ENCODE assay signal across 1 cellular context in the genomic region with DNA sequence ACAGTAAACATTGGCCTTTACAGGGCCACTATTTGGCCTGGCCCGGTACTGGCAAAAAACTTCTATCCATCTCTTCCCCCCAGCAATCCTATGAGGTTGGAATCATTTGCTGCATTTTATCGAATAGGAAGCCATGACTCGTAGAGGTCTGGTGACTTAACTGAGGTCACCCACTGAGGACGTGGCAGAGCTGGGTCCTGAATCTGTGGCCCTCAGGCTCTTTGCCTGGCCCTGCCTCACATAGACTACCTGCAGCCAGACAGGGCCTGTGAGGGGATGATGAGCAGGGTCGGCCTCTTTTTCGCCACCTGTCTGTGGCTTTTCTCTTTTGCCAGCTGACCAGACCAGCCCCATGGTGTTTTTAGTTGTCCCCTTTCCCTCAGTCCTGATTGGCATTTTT.
TF ChIP-seq lines count a peak whose summit lies in the region.

No MANE protein-coding gene starts in this region.

TF ChIP-seq in HepG2, 621 proteins besides CTCF, POLR2A, EP300 and RAD21:
- TF ChIP-seq ZNF138 (CRISPR knock-in tag; IDR thresholded peaks at IDR 0.05; ENCODE audit: low read depth) = no peak
- TF ChIP-seq, protein P1, sequence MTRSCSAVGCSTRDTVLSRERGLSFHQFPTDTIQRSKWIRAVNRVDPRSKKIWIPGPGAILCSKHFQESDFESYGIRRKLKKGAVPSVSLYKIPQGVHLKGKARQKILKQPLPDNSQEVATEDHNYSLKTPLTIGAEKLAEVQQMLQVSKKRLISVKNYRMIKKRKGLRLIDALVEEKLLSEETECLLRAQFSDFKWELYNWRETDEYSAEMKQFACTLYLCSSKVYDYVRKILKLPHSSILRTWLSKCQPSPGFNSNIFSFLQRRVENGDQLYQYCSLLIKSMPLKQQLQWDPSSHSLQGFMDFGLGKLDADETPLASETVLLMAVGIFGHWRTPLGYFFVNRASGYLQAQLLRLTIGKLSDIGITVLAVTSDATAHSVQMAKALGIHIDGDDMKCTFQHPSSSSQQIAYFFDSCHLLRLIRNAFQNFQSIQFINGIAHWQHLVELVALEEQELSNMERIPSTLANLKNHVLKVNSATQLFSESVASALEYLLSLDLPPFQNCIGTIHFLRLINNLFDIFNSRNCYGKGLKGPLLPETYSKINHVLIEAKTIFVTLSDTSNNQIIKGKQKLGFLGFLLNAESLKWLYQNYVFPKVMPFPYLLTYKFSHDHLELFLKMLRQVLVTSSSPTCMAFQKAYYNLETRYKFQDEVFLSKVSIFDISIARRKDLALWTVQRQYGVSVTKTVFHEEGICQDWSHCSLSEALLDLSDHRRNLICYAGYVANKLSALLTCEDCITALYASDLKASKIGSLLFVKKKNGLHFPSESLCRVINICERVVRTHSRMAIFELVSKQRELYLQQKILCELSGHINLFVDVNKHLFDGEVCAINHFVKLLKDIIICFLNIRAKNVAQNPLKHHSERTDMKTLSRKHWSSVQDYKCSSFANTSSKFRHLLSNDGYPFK (CRISPR knock-in tag; IDR thresholded peaks at IDR 0.05; ENCODE audit: borderline replicate concordance) = 0 out of 2 replicates have a peak, but pooled peaks have one; percentile 24
- TF ChIP-seq REPIN1 (CRISPR knock-in tag; IDR thresholded peaks at IDR 0.05; ENCODE audit: borderline replicate concordance, low read depth) = 0 out of 2 replicates have a peak, but pooled peaks have one; percentile 18
- TF ChIP-seq, protein P2, sequence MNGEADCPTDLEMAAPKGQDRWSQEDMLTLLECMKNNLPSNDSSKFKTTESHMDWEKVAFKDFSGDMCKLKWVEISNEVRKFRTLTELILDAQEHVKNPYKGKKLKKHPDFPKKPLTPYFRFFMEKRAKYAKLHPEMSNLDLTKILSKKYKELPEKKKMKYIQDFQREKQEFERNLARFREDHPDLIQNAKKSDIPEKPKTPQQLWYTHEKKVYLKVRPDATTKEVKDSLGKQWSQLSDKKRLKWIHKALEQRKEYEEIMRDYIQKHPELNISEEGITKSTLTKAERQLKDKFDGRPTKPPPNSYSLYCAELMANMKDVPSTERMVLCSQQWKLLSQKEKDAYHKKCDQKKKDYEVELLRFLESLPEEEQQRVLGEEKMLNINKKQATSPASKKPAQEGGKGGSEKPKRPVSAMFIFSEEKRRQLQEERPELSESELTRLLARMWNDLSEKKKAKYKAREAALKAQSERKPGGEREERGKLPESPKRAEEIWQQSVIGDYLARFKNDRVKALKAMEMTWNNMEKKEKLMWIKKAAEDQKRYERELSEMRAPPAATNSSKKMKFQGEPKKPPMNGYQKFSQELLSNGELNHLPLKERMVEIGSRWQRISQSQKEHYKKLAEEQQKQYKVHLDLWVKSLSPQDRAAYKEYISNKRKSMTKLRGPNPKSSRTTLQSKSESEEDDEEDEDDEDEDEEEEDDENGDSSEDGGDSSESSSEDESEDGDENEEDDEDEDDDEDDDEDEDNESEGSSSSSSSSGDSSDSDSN (CRISPR knock-in tag; IDR thresholded peaks at IDR 0.05) = 0 out of 2 replicates have a peak, but pooled peaks have one; percentile 23
